In genomic region chr20:57117296-57117695, GRCh38 we compare ENCODE assay signal across 27 cellular contexts.
"Had no signal": no experiment of that assay in that cellular context is flagged by ENCODE, and none has a peak within 500 bp of the region (broad histone marks: within the 10 kb centered on the region; RNA-seq: fewer than 3 reads in every experiment).

No MANE protein-coding gene starts in this region.

- H3K27ac ChIP-seq: ovary, sigmoid colon, upper lobe of left lung had no signal

- H3K27me3 ChIP-seq: ovary, sigmoid colon, upper lobe of left lung had no signal

- FAIRE-seq: small intestine had no signal

- H3K36me3 Mint-ChIP-seq: activated naive CD8-positive, alpha-beta T cell; mesothelial cell of epicardium; naive B cell; stimulated activated effector memory CD8-positive, alpha-beta T cell treated with anti-CD3 and anti-CD28 coated beads, Interleukin-12 subunit alpha, Interleukin-12 subunit beta, amount 100 ng/mL, for 72 hours had no signal

- H3K27me3 Mint-ChIP-seq: central memory CD8-positive, alpha-beta T cell; dendritic cell treated with granulocyte-macrophage colony-stimulating factor and Interleukin-4, amounts not matched to agents 40 ng/mL and 50 ng/mL, for 4 days had no signal

- H3K4me3 Mint-ChIP-seq: activated naive CD8-positive, alpha-beta T cell; central memory CD8-positive, alpha-beta T cell; dendritic cell treated with granulocyte-macrophage colony-stimulating factor and Interleukin-4, amounts not matched to agents 40 ng/mL and 50 ng/mL, for 4 days; endodermal cell; mesothelial cell of epicardium; naive B cell; nephron progenitor cell; stimulated activated effector memory CD8-positive, alpha-beta T cell treated with anti-CD3 and anti-CD28 coated beads, Interleukin-12 subunit alpha, Interleukin-12 subunit beta, amount 100 ng/mL, for 72 hours; stimulated activated naive CD8-positive, alpha-beta T cell treated with anti-CD3 and anti-CD28 coated beads, Interleukin-15, Interleukin-2, amounts not matched to agents 100 ng/mL and 50 ng/mL, for 24 hours had no signal

- H3K4me1 ChIP-seq: sigmoid colon, upper lobe of left lung had no signal

- DNase-seq: activated CD4-positive, alpha-beta T cell treated with anti-CD3 and anti-CD28 coated beads for 4 hours; activated CD4-positive, alpha-beta T cell treated with anti-CD3 and anti-CD28 coated beads, Interleukin-2, amount 50 U/mL, for 48 hours; activated CD4-positive, CD25-positive, alpha-beta regulatory T cell; activated CD8-positive, alpha-beta memory T cell treated with anti-CD3 and anti-CD28 coated beads for 24 hours; activated effector memory CD4-positive, alpha-beta T cell treated with Interleukin-2 at 50 U/mL for 16 hours; activated naive CD4-positive, alpha-beta T cell treated with Interleukin-2 at 50 U/mL for 16 hours; anterior cingulate cortex; endodermal cell; foreskin fibroblast; head of caudate nucleus; hippocampal formation; naive B cell; nephron progenitor cell; ovary; sigmoid colon; small intestine; stimulated activated CD4-positive, alpha-beta T cell treated with anti-CD3 and anti-CD28 coated beads, Interleukin-4, amount 100 ng/mL, for 24 hours; substantia nigra; upper lobe of left lung had no signal

- ATAC-seq: esophagus mucosa; stimulated activated effector memory CD8-positive, alpha-beta T cell treated with anti-CD3 and anti-CD28 coated beads, Interleukin-12 subunit alpha, Interleukin-12 subunit beta, amount 100 ng/mL, for 72 hours had no signal

- H3K9me3 Mint-ChIP-seq: central memory CD8-positive, alpha-beta T cell; dendritic cell treated with granulocyte-macrophage colony-stimulating factor and Interleukin-4, amounts not matched to agents 40 ng/mL and 50 ng/mL, for 4 days; endodermal cell; mesothelial cell of epicardium; stimulated activated effector memory CD8-positive, alpha-beta T cell treated with anti-CD3 and anti-CD28 coated beads, Interleukin-12 subunit alpha, Interleukin-12 subunit beta, amount 100 ng/mL, for 72 hours; stimulated activated naive CD8-positive, alpha-beta T cell treated with anti-CD3 and anti-CD28 coated beads, Interleukin-15, Interleukin-2, amounts not matched to agents 100 ng/mL and 50 ng/mL, for 24 hours had no signal

- H3K27ac Mint-ChIP-seq: activated naive CD8-positive, alpha-beta T cell; dendritic cell treated with granulocyte-macrophage colony-stimulating factor and Interleukin-4, amounts not matched to agents 40 ng/mL and 50 ng/mL, for 4 days; endodermal cell; mesothelial cell of epicardium; naive B cell; progenitor cell of endocrine pancreas; stimulated activated effector memory CD8-positive, alpha-beta T cell treated with anti-CD3 and anti-CD28 coated beads, Interleukin-12 subunit alpha, Interleukin-12 subunit beta, amount 100 ng/mL, for 72 hours; stimulated activated naive CD8-positive, alpha-beta T cell treated with anti-CD3 and anti-CD28 coated beads, Interleukin-15, Interleukin-2, amounts not matched to agents 100 ng/mL and 50 ng/mL, for 24 hours had no signal

- H3K4me1 Mint-ChIP-seq: central memory CD8-positive, alpha-beta T cell; naive B cell; stimulated activated effector memory CD8-positive, alpha-beta T cell treated with anti-CD3 and anti-CD28 coated beads, Interleukin-12 subunit alpha, Interleukin-12 subunit beta, amount 100 ng/mL, for 72 hours had no signal

- H3K9me3 ChIP-seq: ovary, sigmoid colon, upper lobe of left lung had no signal
